25 cellular contexts compared by ENCODE assay signal in the genomic region with DNA sequence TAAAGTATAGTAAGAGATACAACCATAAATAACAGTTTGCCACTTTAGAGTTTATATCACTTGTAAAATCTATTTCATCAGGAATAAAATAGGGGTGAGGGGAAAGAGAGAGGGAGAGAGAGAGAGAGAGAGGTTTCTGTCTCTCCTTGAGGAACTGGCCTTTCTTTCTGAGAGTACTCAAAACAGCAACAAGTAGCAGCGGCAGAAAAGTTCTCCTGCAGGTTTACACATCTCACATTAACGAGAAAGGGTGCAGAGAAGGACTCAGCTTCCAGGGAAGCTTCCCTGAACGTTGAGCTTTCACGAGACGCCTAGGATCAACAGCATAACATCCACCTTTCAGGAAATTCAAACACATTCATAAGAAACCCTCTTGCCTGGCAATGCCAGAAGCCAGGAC.
A peak's percentile ranks its signal among the peaks of the same experiment; 100 is the strongest.
DNase-seq lines count a peak whose midpoint lies in the region; ATAC-seq and TF ChIP-seq lines count a peak whose summit lies in the region.
"Had no signal": no experiment of that assay in that cellular context is flagged by ENCODE, and none has a peak within 500 bp of the region (broad histone marks: within the 10 kb centered on the region; RNA-seq: fewer than 3 reads in every experiment).

No MANE protein-coding gene starts in this region.

- DNase-seq in NCI-H82 (lab: John Stamatoyannopoulos, UW) (peak; percentile 49), NCI-H82 treated with DMSO at 0.1 percent for 48 hours (lab: John Stamatoyannopoulos, UW; ENCODE audit: unreplicated experiment) (no peak), SK-N-MC (ENCODE audit: low read depth, low spot score) (no peak), left lung (no peak), head of caudate nucleus (no peak), NCI-H510A treated with DMSO at 0.1 percent for 48 hours (lab: John Stamatoyannopoulos, UW) (no peak), T-helper 17 cell (no peak), natural killer cell (no peak)
- DNase-seq: activated CD4-positive, alpha-beta T cell treated with anti-CD3 and anti-CD28 coated beads, Interleukin-2, amount 50 U/mL, for 48 hours; activated naive CD4-positive, alpha-beta T cell treated with anti-CD3 and anti-CD28 coated beads, Interleukin-2, amount 10 ng/mL, durations not matched to agents 7 days and 5 days; amniotic stem cell; CD4-positive, alpha-beta T cell; EL; esophagus squamous epithelium; hippocampal formation; NCI-H2081 treated with DMSO at 0.1 percent for 48 hours; psoas muscle; SJCRH30; T-cell had no signal

- H3K36me3 ChIP-seq in SK-N-MC (ENCODE audit: insufficient read depth, low read length) (no peaks in the 10 kb centered on the region), left lung (no peaks in the 10 kb centered on the region)
- H3K36me3 ChIP-seq: cardiac muscle cell, esophagus squamous epithelium, SJCRH30, vagina had no signal

- peaks cover 0 to 7% of the 10 kb centered on the region in 2 donors for H3K27me3 ChIP-seq in left lung
- H3K27me3 ChIP-seq: cardiac muscle cell, SJCRH30, vagina had no signal

- ATAC-seq in left lung (peak; percentile 61), T-helper 17 cell (no peak), natural killer cell (no peak)
- ATAC-seq: activated CD4-positive, CD25-positive, alpha-beta regulatory T cell treated with anti-CD3 and anti-CD28 coated beads, Interleukin-2, amount 50 U/mL, for 24 hours; psoas muscle; T-cell had no signal

- H3K4me1 ChIP-seq in left lung = no peaks in the 10 kb centered on the region
- H3K4me1 ChIP-seq: SJCRH30 had no signal

- H3K9ac ChIP-seq in SK-N-MC (ENCODE audit: insufficient read length) = no peak overlapping the region

- H3K36me3 Mint-ChIP-seq in T-helper 17 cell (ENCODE audit: low read depth) (no peaks in the 10 kb centered on the region), natural killer cell (no peaks in the 10 kb centered on the region)
- H3K36me3 Mint-ChIP-seq: activated naive CD4-positive, alpha-beta T cell treated with anti-CD3 and anti-CD28 coated beads, Interleukin-2, amount 10 ng/mL, durations not matched to agents 7 days and 5 days; memory B cell; T-cell had no signal

- H3K27me3 Mint-ChIP-seq in T-helper 17 cell (peaks cover 47% of the 10 kb centered on the region), natural killer cell (ENCODE audit: low read depth in 2 of 2) (peaks cover 14 to 30% of the 10 kb centered on the region in 2 donors)

- H3K27ac Mint-ChIP-seq in T-helper 17 cell (no peak overlapping the region), natural killer cell (no peak overlapping the region)
- H3K27ac Mint-ChIP-seq: activated naive CD4-positive, alpha-beta T cell treated with anti-CD3 and anti-CD28 coated beads, Interleukin-2, amount 10 ng/mL, durations not matched to agents 7 days and 5 days; activated T-helper 1 cell treated with anti-CD3 and anti-CD28 coated beads, Interleukin-12 subunit alpha, Interleukin-12 subunit beta, Interleukin-2, Interleukin-4 antibody, amounts not matched to agents 30 ng/mL and 10 ng/mL and 1 ng/mL, durations not matched to agents 14 hours and 24 hours and 36 hours; CD4-positive, alpha-beta T cell; memory B cell; stimulated activated naive CD8-positive, alpha-beta T cell treated with anti-CD3 and anti-CD28 coated beads, Interleukin-15, Interleukin-2, amounts not matched to agents 100 ng/mL and 50 ng/mL, for 24 hours; T-cell had no signal

- TF ChIP-seq CTCF in left lung (IDR thresholded peaks at IDR 0.05) (no peak), natural killer cell (IDR thresholded peaks at IDR 0.05) (no peak)

- H3K9me3 Mint-ChIP-seq in natural killer cell = peaks cover 0 to 4% of the 10 kb centered on the region in 2 donors
- H3K9me3 Mint-ChIP-seq: activated naive CD4-positive, alpha-beta T cell treated with anti-CD3 and anti-CD28 coated beads, Interleukin-2, amount 10 ng/mL, durations not matched to agents 7 days and 5 days; activated T-helper 1 cell treated with anti-CD3 and anti-CD28 coated beads, Interleukin-12 subunit alpha, Interleukin-12 subunit beta, Interleukin-2, Interleukin-4 antibody, amounts not matched to agents 30 ng/mL and 10 ng/mL and 1 ng/mL, durations not matched to agents 14 hours and 24 hours and 36 hours; CD4-positive, alpha-beta T cell; memory B cell; stimulated activated naive CD8-positive, alpha-beta T cell treated with anti-CD3 and anti-CD28 coated beads, Interleukin-15, Interleukin-2, amounts not matched to agents 100 ng/mL and 50 ng/mL, for 24 hours; T-cell had no signal

- intact Hi-C loops in left lung (cut with DNase I) (no loop called here), head of caudate nucleus (cut with DNase I) (no loop called here), natural killer cell (cut with micrococcal nuclease) (no loop called here)

- H3K4me3 Mint-ChIP-seq in T-helper 17 cell = no peak overlapping the region
- no peak overlapping the region for H3K4me3 Mint-ChIP-seq in natural killer cell
- H3K4me3 Mint-ChIP-seq: activated naive CD4-positive, alpha-beta T cell treated with anti-CD3 and anti-CD28 coated beads, Interleukin-2, amount 10 ng/mL, durations not matched to agents 7 days and 5 days; activated T-helper 1 cell treated with anti-CD3 and anti-CD28 coated beads, Interleukin-12 subunit alpha, Interleukin-12 subunit beta, Interleukin-2, Interleukin-4 antibody, amounts not matched to agents 30 ng/mL and 10 ng/mL and 1 ng/mL, durations not matched to agents 14 hours and 24 hours and 36 hours; CD4-positive, alpha-beta T cell; memory B cell; stimulated activated naive CD8-positive, alpha-beta T cell treated with anti-CD3 and anti-CD28 coated beads, Interleukin-15, Interleukin-2, amounts not matched to agents 100 ng/mL and 50 ng/mL, for 24 hours; T-cell had no signal

- 0 out of 2 replicates have a peak overlapping the region, but pooled peaks have one; percentile 2 for H3K27ac ChIP-seq in SK-N-MC
- no peak overlapping the region for H3K27ac ChIP-seq in left lung
- H3K27ac ChIP-seq: cardiac muscle cell, esophagus squamous epithelium, psoas muscle, SJCRH30, vagina had no signal

- H3K4me3 ChIP-seq in SK-N-MC (no peak overlapping the region), left lung (no peak overlapping the region)
- H3K4me3 ChIP-seq: cardiac muscle cell, esophagus squamous epithelium, psoas muscle, SJCRH30, vagina had no signal

- H3K4me1 Mint-ChIP-seq in T-helper 17 cell = peaks cover 3% of the 10 kb centered on the region
- no peaks in the 10 kb centered on the region for H3K4me1 Mint-ChIP-seq in natural killer cell
- H3K4me1 Mint-ChIP-seq: activated naive CD4-positive, alpha-beta T cell treated with anti-CD3 and anti-CD28 coated beads, Interleukin-2, amount 10 ng/mL, durations not matched to agents 7 days and 5 days had no signal

- no peaks in the 10 kb centered on the region for H3K9me3 ChIP-seq in SK-N-MC (ENCODE audit: low read depth, low read length)
- no peaks in the 10 kb centered on the region for H3K9me3 ChIP-seq in left lung
- H3K9me3 ChIP-seq in T-helper 17 cell (ENCODE audit: control insufficient read depth, low read length, poor library complexity, severe bottlenecking) = no peaks in the 10 kb centered on the region
- H3K9me3 ChIP-seq: esophagus squamous epithelium, psoas muscle, SJCRH30, vagina had no signal
